Comparison of ENCODE assay signal across 13 cellular contexts in the genomic region with DNA sequence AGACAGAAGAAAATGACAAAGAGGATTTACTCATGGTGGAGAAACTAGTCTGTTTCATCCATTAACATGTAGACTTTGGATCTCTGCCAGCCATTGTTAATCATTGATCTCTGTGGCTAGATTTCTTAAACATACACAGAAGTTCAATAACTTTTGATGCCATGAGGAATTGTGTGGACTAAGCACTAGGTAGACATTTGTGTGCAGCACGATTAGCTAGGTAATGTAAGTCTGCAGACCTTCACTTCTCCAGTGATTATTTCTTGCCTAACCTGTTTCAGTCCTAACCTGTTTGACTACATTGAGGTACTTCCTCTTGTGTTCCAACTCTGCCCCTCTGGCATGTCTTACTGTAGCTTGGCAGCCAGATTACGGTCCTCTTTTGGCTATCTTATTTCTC.
A peak's percentile ranks its signal among the peaks of the same experiment; 100 is the strongest.
DNase-seq lines count a peak whose midpoint lies in the region; ATAC-seq lines count a peak whose summit lies in the region.
"Had no signal": no experiment of that assay in that cellular context is flagged by ENCODE, and none has a peak within 500 bp of the region (broad histone marks: within the 10 kb centered on the region; RNA-seq: fewer than 3 reads in every experiment).

No MANE protein-coding gene starts in this region.

- no peaks in the 10 kb centered on the region for H3K4me1 ChIP-seq in mesendoderm (ENCODE audit: control insufficient read depth, low read depth, low read length)
- H3K4me1 ChIP-seq: transverse colon had no signal

- H3K79me2 ChIP-seq in mesendoderm (ENCODE audit: control insufficient read depth, insufficient read depth, low read length), result no peaks in the 10 kb centered on the region

- no peak overlapping the region for H2BK15ac ChIP-seq in mesendoderm (replicated peaks; ENCODE audit: low read depth)

- no peak overlapping the region for H4K5ac ChIP-seq in mesendoderm (ENCODE audit: low read length)

- no peak overlapping the region for H3K4me3 ChIP-seq in mesendoderm (ENCODE audit: low read length)
- H3K4me3 ChIP-seq: transverse colon had no signal

- H3K36me3 ChIP-seq in mesendoderm (ENCODE audit: control insufficient read depth, insufficient read depth, low read length), result no peaks in the 10 kb centered on the region
- H3K36me3 ChIP-seq: transverse colon had no signal

- H2BK5ac ChIP-seq in mesendoderm (ENCODE audit: low read length), result no peak overlapping the region

- no peaks in the 10 kb centered on the region for H3K27me3 ChIP-seq in mesendoderm (ENCODE audit: insufficient read depth, low read length, poor library complexity)
- H3K27me3 ChIP-seq: transverse colon had no signal

- no peak for ATAC-seq in GM18867 (IDR thresholded peaks at IDR 0.05; ENCODE audit: unreplicated experiment)
- no peak for ATAC-seq in HG02885 (IDR thresholded peaks at IDR 0.05; ENCODE audit: poor library complexity, unreplicated experiment)

- H4K8ac ChIP-seq in mesendoderm (ENCODE audit: low read depth, low read length), result no peak overlapping the region

- no peak overlapping the region for H3K27ac ChIP-seq in epithelial cell of prostate
- H3K27ac ChIP-seq in mesendoderm (ENCODE audit: low read depth, low read length), result no peak overlapping the region
- H3K27ac ChIP-seq: transverse colon had no signal

- no peak overlapping the region for H2BK120ac ChIP-seq in mesendoderm (ENCODE audit: low read depth, low read length)

- H3K9ac ChIP-seq in mesendoderm (ENCODE audit: low read length), result no peak overlapping the region

- no peak overlapping the region for H2AK5ac ChIP-seq in mesendoderm (ENCODE audit: low read length)

- H3K4ac ChIP-seq in mesendoderm (ENCODE audit: low read depth, low read length), result no peak overlapping the region

- H3K79me1 ChIP-seq in mesendoderm (ENCODE audit: low read length), result no peaks in the 10 kb centered on the region

- H3K4me2 ChIP-seq in mesendoderm (ENCODE audit: low read length), result no peak overlapping the region

- no peak overlapping the region for H3K56ac ChIP-seq in mesendoderm (ENCODE audit: low read length)

- peak; percentile 83 for DNase-seq in DMS53 (lab: John Stamatoyannopoulos, UW)
- DNase-seq in NCI-H510A treated with DMSO at 0.1 percent for 48 hours (lab: John Stamatoyannopoulos, UW), result peak; percentile 74
- DNase-seq in epithelial cell of prostate (ENCODE audit: low read depth, low spot score), result peak; percentile 75
- DNase-seq in mesendoderm, result peak; percentile 31
- no peak for DNase-seq in UCSD-AML1 (lab: John Stamatoyannopoulos, UW; ENCODE audit: unreplicated experiment)
- no peak for DNase-seq in stimulated activated CD4-positive, alpha-beta T cell treated with anti-CD3 and anti-CD28 coated beads, Interleukin-4, amount 100 ng/mL, for 1 hour
- DNase-seq: activated CD4-positive, alpha-beta memory T cell treated with anti-CD3 and anti-CD28 coated beads for 36 hours; foreskin fibroblast; immature natural killer cell; stimulated activated CD4-positive, alpha-beta T cell treated with anti-CD3 and anti-CD28 coated beads, Interleukin-2, amount 100 ng/mL, for 24 hours; transverse colon had no signal

- no peak overlapping the region for H3K23ac ChIP-seq in mesendoderm (ENCODE audit: low read length)

- WGBS in mesendoderm (ENCODE audit: extremely low coverage, insufficient coverage, low lambda C conversion rate), result no CpG with 5 or more reads among the region's 2 CpGs

- H3K18ac ChIP-seq in mesendoderm (ENCODE audit: low read length), result no peak overlapping the region

Comparison
In these comparisons a context has a peak if more than half of its experiments do, and no peak if none do; other contexts are left out.
1. DNase-seq: peak in DMS53 (single experiment), NCI-H510A treated with DMSO at 0.1 percent for 48 hours (single experiment), epithelial cell of prostate (single experiment) and mesendoderm (single experiment); none in UCSD-AML1 (single experiment) and stimulated activated CD4-positive, alpha-beta T cell treated with anti-CD3 and anti-CD28 coated beads, Interleukin-4, amount 100 ng/mL, for 1 hour (single experiment).